1 cellular context compared by ENCODE assay signal in genomic region chr16:401468-402348, GRCh38.
A peak's percentile ranks its signal among the peaks of the same experiment; 100 is the strongest.
TF ChIP-seq lines count a peak whose summit lies in the region.

TSS of gene DECR2 (plus strand) at chr16:401885. CDS start at chr16:401964, 79 bp downstream.

TF ChIP-seq in HepG2, 621 proteins besides CTCF, POLR2A, EP300 and RAD21 (continued from another document and continues in another):
- TF ChIP-seq ZBED4 (CRISPR knock-in tag; IDR thresholded peaks at IDR 0.05; ENCODE audit: borderline replicate concordance), result no peak; the same call in 1 of the 2 replicates
- peak; percentile 61 for TF ChIP-seq YY1 (IDR thresholded peaks at IDR 0.05; ENCODE audit: insufficient read depth, insufficient replicate concordance, low read depth, low read length)
- TF ChIP-seq ZSCAN20 (CRISPR knock-in tag; IDR thresholded peaks at IDR 0.05; ENCODE audit: borderline replicate concordance), result peak; percentile 14; the same call in 1 of the 2 replicates
- peak; percentile 75; the same call in 1 of the 2 replicates for TF ChIP-seq ZNF333 (CRISPR knock-in tag; IDR thresholded peaks at IDR 0.05; ENCODE audit: borderline replicate concordance)
- peak; percentile 78 for TF ChIP-seq ZNF776 (CRISPR knock-in tag; IDR thresholded peaks at IDR 0.05)
- 0 out of 2 replicates have a peak, but pooled peaks have one; percentile 12 for TF ChIP-seq NFKB2 (CRISPR knock-in tag; IDR thresholded peaks at IDR 0.05; ENCODE audit: borderline replicate concordance)
- TF ChIP-seq HNRNPK (IDR thresholded peaks at IDR 0.05; ENCODE audit: low read depth, low read length, poor library complexity, severe bottlenecking), result peak; percentile 88
- TF ChIP-seq MED8 (CRISPR knock-in tag; IDR thresholded peaks at IDR 0.05; ENCODE audit: insufficient replicate concordance), result peak; percentile 67
- 0 out of 2 replicates have a peak, but pooled peaks have one; percentile 51 for TF ChIP-seq ZNF558 (CRISPR knock-in tag; IDR thresholded peaks at IDR 0.05; ENCODE audit: borderline replicate concordance)
- TF ChIP-seq ZNF749 (CRISPR knock-in tag; IDR thresholded peaks at IDR 0.05; ENCODE audit: borderline replicate concordance), result peak; percentile 57; the same call in 1 of the 2 replicates
- peak; percentile 53; the same call in 1 of the 2 replicates for TF ChIP-seq FOXO1 (CRISPR knock-in tag; IDR thresholded peaks at IDR 0.05)
- TF ChIP-seq CHCHD3 (CRISPR knock-in tag; IDR thresholded peaks at IDR 0.05), result 0 out of 2 replicates have a peak, but pooled peaks have one; percentile 40
- TF ChIP-seq ZNF280D (CRISPR knock-in tag; IDR thresholded peaks at IDR 0.05), result no peak
- no peak for TF ChIP-seq MTA1 (CRISPR knock-in tag; IDR thresholded peaks at IDR 0.05; ENCODE audit: borderline replicate concordance)
- peak; percentile 70 for TF ChIP-seq ZNF883 (CRISPR knock-in tag; IDR thresholded peaks at IDR 0.05; ENCODE audit: not compliant biosample characterization)
- peak in 1 of 2 experiments; percentile 4; a peak in 1 of 4 replicates for TF ChIP-seq REST (IDR thresholded peaks at IDR 0.05; ENCODE audit: borderline replicate concordance in 1 of 2, low read depth in 1 of 2, low read length in 2 of 2)
- peak; percentile 77 for TF ChIP-seq ZNF446 (CRISPR knock-in tag; IDR thresholded peaks at IDR 0.05)
- TF ChIP-seq SP2 (CRISPR knock-in tag; IDR thresholded peaks at IDR 0.05), result no peak
- 0 out of 2 replicates have a peak, but pooled peaks have one; percentile 41 for TF ChIP-seq ZNF792 (CRISPR knock-in tag; IDR thresholded peaks at IDR 0.05)
- TF ChIP-seq ZFY (CRISPR knock-in tag; IDR thresholded peaks at IDR 0.05), result peak; percentile 87
- TF ChIP-seq CBX1 (IDR thresholded peaks at IDR 0.05; ENCODE audit: low read depth), result peak; percentile 54
- no peak for TF ChIP-seq ZNF354B (CRISPR knock-in tag; IDR thresholded peaks at IDR 0.05)
- 0 out of 2 replicates have a peak, but pooled peaks have one; percentile 39 for TF ChIP-seq ZNF891 (CRISPR knock-in tag; IDR thresholded peaks at IDR 0.05)
- peak; percentile 72 for TF ChIP-seq TMF1 (CRISPR knock-in tag; IDR thresholded peaks at IDR 0.05; ENCODE audit: low read depth)
- TF ChIP-seq ZNF235 (CRISPR knock-in tag; IDR thresholded peaks at IDR 0.05; ENCODE audit: borderline replicate concordance), result peak; percentile 59; the same call in 1 of the 2 replicates
- TF ChIP-seq ZFP91 (CRISPR knock-in tag; IDR thresholded peaks at IDR 0.05; ENCODE audit: borderline replicate concordance), result peak; percentile 31; the same call in 1 of the 2 replicates
- peak; percentile 64; the same call in 1 of the 2 replicates for TF ChIP-seq BRF2 (CRISPR knock-in tag; IDR thresholded peaks at IDR 0.05)
- TF ChIP-seq ZNF615 (CRISPR knock-in tag; IDR thresholded peaks at IDR 0.05; ENCODE audit: borderline replicate concordance), result no peak
- TF ChIP-seq PITX1 (CRISPR knock-in tag; IDR thresholded peaks at IDR 0.05), result 0 out of 2 replicates have a peak, but pooled peaks have one; percentile 13
- peak; percentile 63; the same call in 1 of the 2 replicates for TF ChIP-seq ZSCAN25 (CRISPR knock-in tag; IDR thresholded peaks at IDR 0.05)
- peak; percentile 81 for TF ChIP-seq ARNT2 (CRISPR knock-in tag; IDR thresholded peaks at IDR 0.05; ENCODE audit: low read depth)
- peak; percentile 68 for TF ChIP-seq ZNF563 (CRISPR knock-in tag; IDR thresholded peaks at IDR 0.05)
- peak; percentile 59; the same call in 1 of the 2 replicates for TF ChIP-seq SRY (CRISPR knock-in tag; IDR thresholded peaks at IDR 0.05)
- peak; percentile 67 for TF ChIP-seq THAP11 (CRISPR knock-in tag; IDR thresholded peaks at IDR 0.05)
- TF ChIP-seq SPEN (CRISPR knock-in tag; IDR thresholded peaks at IDR 0.05; ENCODE audit: low read depth), result peak; percentile 61; the same call in 1 of the 2 replicates
- TF ChIP-seq, protein P1, sequence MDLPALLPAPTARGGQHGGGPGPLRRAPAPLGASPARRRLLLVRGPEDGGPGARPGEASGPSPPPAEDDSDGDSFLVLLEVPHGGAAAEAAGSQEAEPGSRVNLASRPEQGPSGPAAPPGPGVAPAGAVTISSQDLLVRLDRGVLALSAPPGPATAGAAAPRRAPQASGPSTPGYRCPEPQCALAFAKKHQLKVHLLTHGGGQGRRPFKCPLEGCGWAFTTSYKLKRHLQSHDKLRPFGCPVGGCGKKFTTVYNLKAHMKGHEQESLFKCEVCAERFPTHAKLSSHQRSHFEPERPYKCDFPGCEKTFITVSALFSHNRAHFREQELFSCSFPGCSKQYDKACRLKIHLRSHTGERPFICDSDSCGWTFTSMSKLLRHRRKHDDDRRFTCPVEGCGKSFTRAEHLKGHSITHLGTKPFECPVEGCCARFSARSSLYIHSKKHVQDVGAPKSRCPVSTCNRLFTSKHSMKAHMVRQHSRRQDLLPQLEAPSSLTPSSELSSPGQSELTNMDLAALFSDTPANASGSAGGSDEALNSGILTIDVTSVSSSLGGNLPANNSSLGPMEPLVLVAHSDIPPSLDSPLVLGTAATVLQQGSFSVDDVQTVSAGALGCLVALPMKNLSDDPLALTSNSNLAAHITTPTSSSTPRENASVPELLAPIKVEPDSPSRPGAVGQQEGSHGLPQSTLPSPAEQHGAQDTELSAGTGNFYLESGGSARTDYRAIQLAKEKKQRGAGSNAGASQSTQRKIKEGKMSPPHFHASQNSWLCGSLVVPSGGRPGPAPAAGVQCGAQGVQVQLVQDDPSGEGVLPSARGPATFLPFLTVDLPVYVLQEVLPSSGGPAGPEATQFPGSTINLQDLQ (CRISPR knock-in tag; IDR thresholded peaks at IDR 0.05), result 0 out of 2 replicates have a peak, but pooled peaks have one; percentile 41
- TF ChIP-seq, protein P2, sequence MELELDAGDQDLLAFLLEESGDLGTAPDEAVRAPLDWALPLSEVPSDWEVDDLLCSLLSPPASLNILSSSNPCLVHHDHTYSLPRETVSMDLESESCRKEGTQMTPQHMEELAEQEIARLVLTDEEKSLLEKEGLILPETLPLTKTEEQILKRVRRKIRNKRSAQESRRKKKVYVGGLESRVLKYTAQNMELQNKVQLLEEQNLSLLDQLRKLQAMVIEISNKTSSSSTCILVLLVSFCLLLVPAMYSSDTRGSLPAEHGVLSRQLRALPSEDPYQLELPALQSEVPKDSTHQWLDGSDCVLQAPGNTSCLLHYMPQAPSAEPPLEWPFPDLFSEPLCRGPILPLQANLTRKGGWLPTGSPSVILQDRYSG (CRISPR knock-in tag; IDR thresholded peaks at IDR 0.05), result 0 out of 2 replicates have a peak, but pooled peaks have one; percentile 73
- TF ChIP-seq RELA (CRISPR knock-in tag; IDR thresholded peaks at IDR 0.05), result 0 out of 2 replicates have a peak, but pooled peaks have one; percentile 31
- TF ChIP-seq HDAC1 (CRISPR knock-in tag; IDR thresholded peaks at IDR 0.05), result peak; percentile 64
